In the genomic region with DNA sequence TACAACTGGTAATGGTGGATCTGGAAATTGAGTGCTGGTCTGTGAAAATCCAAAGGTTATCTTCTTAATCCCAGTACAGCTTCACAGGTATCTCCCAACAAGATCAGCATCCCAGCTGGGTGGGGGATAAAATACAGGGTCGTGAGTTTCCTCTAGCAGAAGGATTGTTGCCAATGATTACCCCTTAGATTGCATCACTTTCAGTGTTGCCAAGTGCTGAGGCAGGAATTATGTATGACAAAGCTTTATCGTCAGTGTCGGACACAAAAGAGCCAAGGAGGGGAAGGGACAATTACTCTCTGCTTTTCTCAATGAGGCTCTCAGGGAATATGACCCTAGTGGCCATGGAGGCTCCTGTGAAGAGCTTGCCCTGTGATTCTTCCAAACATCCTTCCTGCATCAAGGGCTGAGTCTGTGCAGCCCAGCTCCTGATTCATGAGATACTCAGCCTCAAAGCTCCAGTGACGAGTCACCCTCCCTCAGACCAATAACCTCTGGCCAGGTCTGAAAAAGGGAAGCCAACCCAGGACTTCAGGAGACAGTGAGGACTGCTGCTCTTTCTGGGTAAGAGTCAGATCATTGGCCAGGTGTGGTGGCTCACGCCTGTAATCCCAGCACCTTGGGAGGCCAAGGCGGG, we compare ENCODE assay signal across 23 cellular contexts. TPM values are rescaled to one million over a fixed set of nuclear protein-coding genes. Genes with fewer than 3 reads are reported as not detected.
"Had no signal": no experiment of that assay in that cellular context is flagged by ENCODE, and none has a peak within 500 bp of the region (broad histone marks: within the 10 kb centered on the region; RNA-seq: fewer than 3 reads in every experiment).

No MANE protein-coding gene starts in this region.

- H3K4me1 ChIP-seq: gastrocnemius medialis, heart right ventricle had no signal

- ATAC-seq: esophagus mucosa; gastrocnemius medialis; heart right ventricle; left lobe of liver; mucosa of descending colon; naive thymus-derived CD8-positive, alpha-beta T cell had no signal

- FAIRE-seq: endometrium, islet of Langerhans had no signal

- H3K27ac ChIP-seq: dorsolateral prefrontal cortex, gastrocnemius medialis, heart right ventricle had no signal

- H3K36me3 ChIP-seq: gastrocnemius medialis, heart right ventricle had no signal

- H3K4me2 ChIP-seq: smooth muscle cell had no signal

- DNase-seq: cortex of kidney; dorsolateral prefrontal cortex; effector CD8-positive, alpha-beta T cell; gastrocnemius medialis; heart right ventricle; hypothalamus; kidney glomerular epithelial cell; mucosa of descending colon; naive thymus-derived CD8-positive, alpha-beta T cell; stimulated activated CD4-positive, alpha-beta T cell treated with anti-CD3 and anti-CD28 coated beads, Interleukin-2, amount 100 ng/mL, for 48 hours; stimulated activated naive CD4-positive, alpha-beta T cell treated with Interleukin-2 at 50 U/mL for 16 hours; trophoblast cell had no signal

- H3K4me3 ChIP-seq: dorsolateral prefrontal cortex, gastrocnemius medialis, heart right ventricle, mucosa of descending colon, smooth muscle cell had no signal

RNA-seq across cellular contexts. Expression of a gene that starts 15.0 kb away (rescaled TPM):
- total RNA-seq: esophagus mucosa; fibroblast of lung; gastrocnemius medialis; heart right ventricle; left lobe of liver; lower leg skin; mucosa of descending colon; naive thymus-derived CD8-positive, alpha-beta T cell; osteocyte; smooth muscle cell; urinary bladder had no signal
- polyA plus RNA-seq: heart right ventricle; naive thymus-derived CD8-positive, alpha-beta T cell; smooth muscle cell; urinary bladder had no signal

RNA-seq across cellular contexts. Expression of a gene that starts 53.4 kb away (rescaled TPM):
- total RNA-seq: osteocyte, pulmonary artery endothelial cell, smooth muscle cell had no signal
- polyA plus RNA-seq: fibroblast of lung; naive thymus-derived CD8-positive, alpha-beta T cell; neural cell; smooth muscle cell had no signal
